20 cellular contexts compared by ENCODE assay signal in the genomic region with DNA sequence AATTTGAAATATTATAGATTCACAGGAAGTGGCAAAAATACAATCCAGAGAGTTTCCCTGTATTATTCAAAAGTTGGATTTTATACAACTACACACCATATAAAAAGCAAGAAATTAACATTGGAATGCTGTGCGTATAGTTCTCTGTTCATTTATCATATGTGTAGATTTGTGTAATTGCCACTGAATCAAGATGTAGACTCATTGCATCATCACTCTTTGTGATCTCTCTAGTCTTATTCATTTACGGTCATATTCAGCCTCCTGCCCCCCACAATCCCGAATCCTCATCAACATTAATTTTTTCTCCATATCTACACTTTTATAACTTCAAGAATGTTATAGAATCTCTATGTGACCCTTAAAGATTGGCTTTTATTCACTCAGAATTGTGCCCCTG.
"Had no signal": no experiment of that assay in that cellular context is flagged by ENCODE, and none has a peak within 500 bp of the region (broad histone marks: within the 10 kb centered on the region; RNA-seq: fewer than 3 reads in every experiment).

No MANE protein-coding gene starts in this region.

- H3K36me3 ChIP-seq: MG63 had no signal

- H3K9me2 ChIP-seq: SK-N-SH had no signal

- H3K9me3 ChIP-seq: MG63, SK-N-SH had no signal

- H3K4me2 ChIP-seq: SK-N-SH had no signal

- H3K9ac ChIP-seq: SK-N-SH had no signal

- DNase-seq: Karpas-422, KG1, MG63, NCI-H1092, NCI-H1105 treated with DMSO at 0.1 percent for 48 hours, NCI-H1417 treated with DMSO at 0.1 percent for 48 hours, NCI-H187, NCI-H2029, NCI-H2081 treated with DMSO at 0.1 percent for 48 hours, NCI-H2171, NCI-H226, NCI-H446, NCI-H510A, NCI-H524 treated with DMSO at 0.1 percent for 48 hours, NCI-H69, NCI-H774, RPMI8226, SHP77 had no signal

- H3K27ac ChIP-seq: HL-60 had no signal

- H3K4me3 ChIP-seq: MG63 had no signal
